Comparison of ENCODE assay signal across 2 cellular contexts in genomic region chr15:41895491-41895890, GRCh38.
TF ChIP-seq lines count a peak whose summit lies in the region.

No MANE protein-coding gene starts in this region.

TF ChIP-seq in SK-N-SH, 30 proteins besides CTCF, POLR2A, EP300 and RAD21:
- no peak for TF ChIP-seq TEAD4 (IDR thresholded peaks at IDR 0.05; ENCODE audit: borderline replicate concordance, insufficient read depth)
- no peak for TF ChIP-seq CHD2 (IDR thresholded peaks at IDR 0.05; ENCODE audit: low read length, partially characterized antibody)
- no peak for TF ChIP-seq RXRA (IDR thresholded peaks at IDR 0.05; ENCODE audit: borderline replicate concordance, low read depth)
- no peak for TF ChIP-seq EZH2phosphoT487 (IDR thresholded peaks at IDR 0.05; ENCODE audit: borderline replicate concordance, low read depth)
- TF ChIP-seq POLR2AphosphoS5 (IDR thresholded peaks at IDR 0.05; ENCODE audit: low read depth, low read length), result no peak
- no peak for TF ChIP-seq MXI1 (IDR thresholded peaks at IDR 0.05; ENCODE audit: low read depth, low read length)
- TF ChIP-seq RCOR1 (IDR thresholded peaks at IDR 0.05; ENCODE audit: low read length), result no peak
- no peak for TF ChIP-seq SIN3A (IDR thresholded peaks at IDR 0.05; ENCODE audit: borderline replicate concordance, low read depth, low read length)
- TF ChIP-seq, protein P1, sequence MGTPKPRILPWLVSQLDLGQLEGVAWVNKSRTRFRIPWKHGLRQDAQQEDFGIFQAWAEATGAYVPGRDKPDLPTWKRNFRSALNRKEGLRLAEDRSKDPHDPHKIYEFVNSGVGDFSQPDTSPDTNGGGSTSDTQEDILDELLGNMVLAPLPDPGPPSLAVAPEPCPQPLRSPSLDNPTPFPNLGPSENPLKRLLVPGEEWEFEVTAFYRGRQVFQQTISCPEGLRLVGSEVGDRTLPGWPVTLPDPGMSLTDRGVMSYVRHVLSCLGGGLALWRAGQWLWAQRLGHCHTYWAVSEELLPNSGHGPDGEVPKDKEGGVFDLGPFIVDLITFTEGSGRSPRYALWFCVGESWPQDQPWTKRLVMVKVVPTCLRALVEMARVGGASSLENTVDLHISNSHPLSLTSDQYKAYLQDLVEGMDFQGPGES (IDR thresholded peaks at IDR 0.05; ENCODE audit: low read depth, low read length), result no peak
- TF ChIP-seq, protein P2, sequence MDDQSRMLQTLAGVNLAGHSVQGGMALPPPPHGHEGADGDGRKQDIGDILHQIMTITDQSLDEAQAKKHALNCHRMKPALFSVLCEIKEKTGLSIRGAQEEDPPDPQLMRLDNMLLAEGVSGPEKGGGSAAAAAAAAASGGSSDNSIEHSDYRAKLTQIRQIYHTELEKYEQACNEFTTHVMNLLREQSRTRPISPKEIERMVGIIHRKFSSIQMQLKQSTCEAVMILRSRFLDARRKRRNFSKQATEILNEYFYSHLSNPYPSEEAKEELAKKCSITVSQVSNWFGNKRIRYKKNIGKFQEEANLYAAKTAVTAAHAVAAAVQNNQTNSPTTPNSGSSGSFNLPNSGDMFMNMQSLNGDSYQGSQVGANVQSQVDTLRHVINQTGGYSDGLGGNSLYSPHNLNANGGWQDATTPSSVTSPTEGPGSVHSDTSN (IDR thresholded peaks at IDR 0.05), result no peak
- TF ChIP-seq MAX (IDR thresholded peaks at IDR 0.05; ENCODE audit: low read depth), result no peak
- TF ChIP-seq JUND (IDR thresholded peaks at IDR 0.05), result no peak
- no peak for TF ChIP-seq ZBTB33 (IDR thresholded peaks at IDR 0.05; ENCODE audit: borderline replicate concordance, low read depth)
- no peak for TF ChIP-seq SMC3 (IDR thresholded peaks at IDR 0.05; ENCODE audit: low read depth, low read length)
- TF ChIP-seq ELF1 (IDR thresholded peaks at IDR 0.05), result no peak
- no peak for TF ChIP-seq USF2 (IDR thresholded peaks at IDR 0.05; ENCODE audit: borderline replicate concordance, low read depth, low read length)

TF ChIP-seq in H1, 55 proteins besides CTCF, POLR2A, EP300 and RAD21:
- TF ChIP-seq TEAD4 (IDR thresholded peaks at IDR 0.05; ENCODE audit: low read depth, low read length), result no peak
- TF ChIP-seq SRF (IDR thresholded peaks at IDR 0.05; ENCODE audit: low read depth, low read length), result no peak
- TF ChIP-seq RXRA (IDR thresholded peaks at IDR 0.05; ENCODE audit: insufficient read depth, low read depth, low read length), result no peak
- TF ChIP-seq, protein P3, sequence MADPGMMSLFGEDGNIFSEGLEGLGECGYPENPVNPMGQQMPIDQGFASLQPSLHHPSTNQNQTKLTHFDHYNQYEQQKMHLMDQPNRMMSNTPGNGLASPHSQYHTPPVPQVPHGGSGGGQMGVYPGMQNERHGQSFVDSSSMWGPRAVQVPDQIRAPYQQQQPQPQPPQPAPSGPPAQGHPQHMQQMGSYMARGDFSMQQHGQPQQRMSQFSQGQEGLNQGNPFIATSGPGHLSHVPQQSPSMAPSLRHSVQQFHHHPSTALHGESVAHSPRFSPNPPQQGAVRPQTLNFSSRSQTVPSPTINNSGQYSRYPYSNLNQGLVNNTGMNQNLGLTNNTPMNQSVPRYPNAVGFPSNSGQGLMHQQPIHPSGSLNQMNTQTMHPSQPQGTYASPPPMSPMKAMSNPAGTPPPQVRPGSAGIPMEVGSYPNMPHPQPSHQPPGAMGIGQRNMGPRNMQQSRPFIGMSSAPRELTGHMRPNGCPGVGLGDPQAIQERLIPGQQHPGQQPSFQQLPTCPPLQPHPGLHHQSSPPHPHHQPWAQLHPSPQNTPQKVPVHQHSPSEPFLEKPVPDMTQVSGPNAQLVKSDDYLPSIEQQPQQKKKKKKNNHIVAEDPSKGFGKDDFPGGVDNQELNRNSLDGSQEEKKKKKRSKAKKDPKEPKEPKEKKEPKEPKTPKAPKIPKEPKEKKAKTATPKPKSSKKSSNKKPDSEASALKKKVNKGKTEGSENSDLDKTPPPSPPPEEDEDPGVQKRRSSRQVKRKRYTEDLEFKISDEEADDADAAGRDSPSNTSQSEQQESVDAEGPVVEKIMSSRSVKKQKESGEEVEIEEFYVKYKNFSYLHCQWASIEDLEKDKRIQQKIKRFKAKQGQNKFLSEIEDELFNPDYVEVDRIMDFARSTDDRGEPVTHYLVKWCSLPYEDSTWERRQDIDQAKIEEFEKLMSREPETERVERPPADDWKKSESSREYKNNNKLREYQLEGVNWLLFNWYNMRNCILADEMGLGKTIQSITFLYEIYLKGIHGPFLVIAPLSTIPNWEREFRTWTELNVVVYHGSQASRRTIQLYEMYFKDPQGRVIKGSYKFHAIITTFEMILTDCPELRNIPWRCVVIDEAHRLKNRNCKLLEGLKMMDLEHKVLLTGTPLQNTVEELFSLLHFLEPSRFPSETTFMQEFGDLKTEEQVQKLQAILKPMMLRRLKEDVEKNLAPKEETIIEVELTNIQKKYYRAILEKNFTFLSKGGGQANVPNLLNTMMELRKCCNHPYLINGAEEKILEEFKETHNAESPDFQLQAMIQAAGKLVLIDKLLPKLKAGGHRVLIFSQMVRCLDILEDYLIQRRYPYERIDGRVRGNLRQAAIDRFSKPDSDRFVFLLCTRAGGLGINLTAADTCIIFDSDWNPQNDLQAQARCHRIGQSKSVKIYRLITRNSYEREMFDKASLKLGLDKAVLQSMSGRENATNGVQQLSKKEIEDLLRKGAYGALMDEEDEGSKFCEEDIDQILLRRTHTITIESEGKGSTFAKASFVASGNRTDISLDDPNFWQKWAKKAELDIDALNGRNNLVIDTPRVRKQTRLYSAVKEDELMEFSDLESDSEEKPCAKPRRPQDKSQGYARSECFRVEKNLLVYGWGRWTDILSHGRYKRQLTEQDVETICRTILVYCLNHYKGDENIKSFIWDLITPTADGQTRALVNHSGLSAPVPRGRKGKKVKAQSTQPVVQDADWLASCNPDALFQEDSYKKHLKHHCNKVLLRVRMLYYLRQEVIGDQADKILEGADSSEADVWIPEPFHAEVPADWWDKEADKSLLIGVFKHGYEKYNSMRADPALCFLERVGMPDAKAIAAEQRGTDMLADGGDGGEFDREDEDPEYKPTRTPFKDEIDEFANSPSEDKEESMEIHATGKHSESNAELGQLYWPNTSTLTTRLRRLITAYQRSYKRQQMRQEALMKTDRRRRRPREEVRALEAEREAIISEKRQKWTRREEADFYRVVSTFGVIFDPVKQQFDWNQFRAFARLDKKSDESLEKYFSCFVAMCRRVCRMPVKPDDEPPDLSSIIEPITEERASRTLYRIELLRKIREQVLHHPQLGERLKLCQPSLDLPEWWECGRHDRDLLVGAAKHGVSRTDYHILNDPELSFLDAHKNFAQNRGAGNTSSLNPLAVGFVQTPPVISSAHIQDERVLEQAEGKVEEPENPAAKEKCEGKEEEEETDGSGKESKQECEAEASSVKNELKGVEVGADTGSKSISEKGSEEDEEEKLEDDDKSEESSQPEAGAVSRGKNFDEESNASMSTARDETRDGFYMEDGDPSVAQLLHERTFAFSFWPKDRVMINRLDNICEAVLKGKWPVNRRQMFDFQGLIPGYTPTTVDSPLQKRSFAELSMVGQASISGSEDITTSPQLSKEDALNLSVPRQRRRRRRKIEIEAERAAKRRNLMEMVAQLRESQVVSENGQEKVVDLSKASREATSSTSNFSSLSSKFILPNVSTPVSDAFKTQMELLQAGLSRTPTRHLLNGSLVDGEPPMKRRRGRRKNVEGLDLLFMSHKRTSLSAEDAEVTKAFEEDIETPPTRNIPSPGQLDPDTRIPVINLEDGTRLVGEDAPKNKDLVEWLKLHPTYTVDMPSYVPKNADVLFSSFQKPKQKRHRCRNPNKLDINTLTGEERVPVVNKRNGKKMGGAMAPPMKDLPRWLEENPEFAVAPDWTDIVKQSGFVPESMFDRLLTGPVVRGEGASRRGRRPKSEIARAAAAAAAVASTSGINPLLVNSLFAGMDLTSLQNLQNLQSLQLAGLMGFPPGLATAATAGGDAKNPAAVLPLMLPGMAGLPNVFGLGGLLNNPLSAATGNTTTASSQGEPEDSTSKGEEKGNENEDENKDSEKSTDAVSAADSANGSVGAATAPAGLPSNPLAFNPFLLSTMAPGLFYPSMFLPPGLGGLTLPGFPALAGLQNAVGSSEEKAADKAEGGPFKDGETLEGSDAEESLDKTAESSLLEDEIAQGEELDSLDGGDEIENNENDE (IDR thresholded peaks at IDR 0.05; ENCODE audit: insufficient replicate concordance, low read length), result no peak
- no peak for TF ChIP-seq HDAC2 (IDR thresholded peaks at IDR 0.05; ENCODE audit: borderline replicate concordance in 1 of 2, low read depth in 2 of 2, low read length in 2 of 2)
- TF ChIP-seq SAP30 (IDR thresholded peaks at IDR 0.05; ENCODE audit: insufficient read depth, insufficient replicate concordance, low read length), result no peak
